8 cellular contexts compared by ENCODE assay signal in genomic region chr3:108589998-108590323, GRCh38. TPM values are rescaled to one million over a fixed set of nuclear protein-coding genes. Genes with fewer than 3 reads are reported as not detected.
DNase-seq lines count a peak whose midpoint lies in the region; ATAC-seq and TF ChIP-seq lines count a peak whose summit lies in the region.

No MANE protein-coding gene starts in this region.

- POLR2A ChIA-PET in naive thymus-derived CD8-positive, alpha-beta T cell (lab: Charles Lee): interaction anchor here (0.6 to 5.7 kb wide), 11 partner anchors 8 to 464 kb away, joined by 3 to 131 read pairs (median 4); partner anchors contain the start of gene IFT57

- H3K9ac ChIP-seq in colonic mucosa (ENCODE audit: low read depth in 2 of 2, low read length in 2 of 2): peak overlapping the region; percentile 80 to 82

- ATAC-seq in naive thymus-derived CD8-positive, alpha-beta T cell: no peak
- ATAC-seq in GM18858 (IDR thresholded peaks at IDR 0.05; ENCODE audit: unreplicated experiment): no peak

- H3K36me3 ChIP-seq in KOPT-K1 (ENCODE audit: insufficient read depth, low read length) (peaks cover 22% of the 10 kb centered on the region), colonic mucosa (no peaks in the 10 kb centered on the region)

- TF ChIP-seq CTCF in AG10803 (conservative IDR thresholded peaks at IDR 0.05; ENCODE audit: low read length) (peak; percentile 16; the same call in 1 of the 2 replicates), colonic mucosa (IDR thresholded peaks at IDR 0.05) (no peak)

- H3K4me1 Mint-ChIP-seq in naive thymus-derived CD8-positive, alpha-beta T cell: peaks cover 17 to 44% (median 34%) of the 10 kb centered on the region in 4 donors

- intact Hi-C loops in colonic mucosa (cut with DNase I): no loop called here

- no peaks in the 10 kb centered on the region for H3K9me3 ChIP-seq in KOPT-K1 (ENCODE audit: insufficient read depth, low read length, poor library complexity, severe bottlenecking)
- no peaks in the 10 kb centered on the region for H3K9me3 ChIP-seq in colonic mucosa

- H3K4me1 ChIP-seq in colonic mucosa: peaks cover 6% of the 10 kb centered on the region

- H3K4me3 Mint-ChIP-seq in naive thymus-derived CD8-positive, alpha-beta T cell: peak overlapping the region; percentile 95 to 100 (median 98)

- no peaks in the 10 kb centered on the region for H3K27me3 ChIP-seq in colonic mucosa

- peak overlapping the region; percentile 85 for H3K27ac ChIP-seq in KOPT-K1 (ENCODE audit: low read depth, low read length, poor library complexity, severe bottlenecking)
- H3K27ac ChIP-seq in colonic mucosa: peak overlapping the region; percentile 82

- no peak for DNase-seq in AG10803 (ENCODE audit: low read depth)
- DNase-seq in colonic mucosa: no peak
- DNase-seq in naive thymus-derived CD8-positive, alpha-beta T cell: no peak
- no peak for DNase-seq in NCI-H524 treated with DMSO at 0.1 percent for 48 hours (lab: John Stamatoyannopoulos, UW)
- no peak for DNase-seq in anterior cingulate cortex (lab: John Stamatoyannopoulos, UW)
- DNase-seq in LoVo (ENCODE audit: low spot score): no peak

- H3K4me3 ChIP-seq in AG10803 (ENCODE audit: low read length): peak overlapping the region; percentile 98
- peak overlapping the region; percentile 78 for H3K4me3 ChIP-seq in colonic mucosa

- no peaks in the 10 kb centered on the region for H3K27me3 Mint-ChIP-seq in naive thymus-derived CD8-positive, alpha-beta T cell

- no peaks in the 10 kb centered on the region for H3K36me3 Mint-ChIP-seq in naive thymus-derived CD8-positive, alpha-beta T cell

- peak overlapping the region; percentile 98 to 100 (median 99) for H3K27ac Mint-ChIP-seq in naive thymus-derived CD8-positive, alpha-beta T cell

- H3K9me3 Mint-ChIP-seq in naive thymus-derived CD8-positive, alpha-beta T cell: no peaks in the 10 kb centered on the region

RNA-seq across cellular contexts. Expression of gene DZIP3, which starts 0.4 kb away (rescaled TPM):
- 1 to 10 TPM; 6.8 to 8.5 TPM for total RNA-seq in colonic mucosa
- total RNA-seq in naive thymus-derived CD8-positive, alpha-beta T cell: 10 to 100 TPM; 15.6 to 18.5 TPM
- 10 to 100 TPM in 2 of 3 donors, 1 to 10 TPM in 1; 8.9 to 22.5 (median 15.8) TPM for polyA plus RNA-seq in naive thymus-derived CD8-positive, alpha-beta T cell

RNA-seq across cellular contexts. Expression of gene CIP2A, which starts 0.7 kb away (rescaled TPM):
- 10 to 100 TPM in 1 of 2 donors, 1 to 10 TPM in 1; 5.3 to 18.5 TPM for total RNA-seq in colonic mucosa
- 1 to 10 TPM; 4.8 to 7.8 TPM for total RNA-seq in naive thymus-derived CD8-positive, alpha-beta T cell
- 1 to 10 TPM; 1.7 to 2.9 (median 1.9) TPM for polyA plus RNA-seq in naive thymus-derived CD8-positive, alpha-beta T cell
